In the genomic region with DNA sequence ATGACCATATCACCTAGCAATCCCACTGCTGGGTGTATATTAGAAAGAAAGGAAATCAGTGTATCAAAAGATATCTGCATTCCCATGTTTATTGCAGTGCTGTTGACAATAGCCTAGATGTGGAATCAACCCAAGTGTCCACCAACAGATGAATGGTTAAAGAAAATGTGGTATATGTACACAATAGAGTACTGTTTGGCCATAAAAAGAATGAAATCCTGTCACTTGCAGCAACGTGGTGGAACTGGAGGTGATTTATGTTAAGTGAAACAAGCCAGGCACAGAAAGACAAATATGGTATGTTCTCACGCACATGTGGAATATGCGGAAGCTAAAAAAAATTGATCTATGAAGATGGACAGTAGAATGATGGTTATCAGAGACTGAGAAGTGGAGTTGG, we compare ENCODE assay signal across 19 cellular contexts.
DNase-seq lines count a peak whose midpoint lies in the region; ATAC-seq and TF ChIP-seq lines count a peak whose summit lies in the region.
"Had no signal": no experiment of that assay in that cellular context is flagged by ENCODE, and none has a peak within 500 bp of the region (broad histone marks: within the 10 kb centered on the region; RNA-seq: fewer than 3 reads in every experiment).

No MANE protein-coding gene starts in this region.

- peaks cover 4% of the 10 kb centered on the region for H3K27me3 Mint-ChIP-seq in nephron progenitor cell (ENCODE audit: low read depth, poor library complexity)

- H3K36me3 ChIP-seq in mammary epithelial cell (ENCODE audit: insufficient read depth, low read length) (no peaks in the 10 kb centered on the region), breast epithelium (no peaks in the 10 kb centered on the region), SJCRH30 (no peaks in the 10 kb centered on the region)

- no peak for DNase-seq in mammary epithelial cell
- DNase-seq in breast epithelium (ENCODE audit: low spot score in 2 of 2): no peak
- peak; percentile 15 for DNase-seq in SK-N-DZ (ENCODE audit: low spot score)
- no peak for DNase-seq in nephron progenitor cell
- no peak for DNase-seq in SKM-1 treated with dmso at 0.1 percent for 144 hours (lab: John Stamatoyannopoulos, UW; ENCODE audit: unreplicated experiment)
- no peak for DNase-seq in activated effector memory CD4-positive, alpha-beta T cell treated with Interleukin-2 at 50 U/mL for 16 hours
- DNase-seq in SJCRH30: no peak
- DNase-seq: AML-193; C1 segment of cervical spinal cord; Calu3; CD4-positive, alpha-beta T cell; DMS 273 treated with DMSO at 0.1 percent for 48 hours; DMS79; GOT3; H9 had no signal

- H3K27me3 ChIP-seq in mammary epithelial cell (ENCODE audit: insufficient read depth, low read length) (peaks cover 1% of the 10 kb centered on the region), breast epithelium (no peaks in the 10 kb centered on the region), SJCRH30 (no peaks in the 10 kb centered on the region)

- H3K4me1 ChIP-seq in mammary epithelial cell (ENCODE audit: insufficient read depth, low read length) (no peaks in the 10 kb centered on the region), breast epithelium (no peaks in the 10 kb centered on the region), SJCRH30 (no peaks in the 10 kb centered on the region)

- H3K36me3 Mint-ChIP-seq in nephron progenitor cell (ENCODE audit: low read depth): no peaks in the 10 kb centered on the region
- H3K36me3 Mint-ChIP-seq: IgD-negative memory B cell had no signal

- H3K4me2 ChIP-seq in mammary epithelial cell (ENCODE audit: insufficient read depth, low read depth, low read length): no peak overlapping the region

- ATAC-seq in GM19395 (IDR thresholded peaks at IDR 0.05; ENCODE audit: unreplicated experiment): no peak
- ATAC-seq: GM12878 had no signal

- 67% methylated on average over 3 of the region's 3 CpGs for WGBS in mammary epithelial cell (ENCODE audit: low coverage, missing lambda C conversion rate)

- H3K4me3 ChIP-seq in mammary epithelial cell (replicated peaks in 1 of 3; ENCODE audit: insufficient read depth in 1 of 3, low read depth in 2 of 3, low read length in 3 of 3): no peak overlapping the region
- no peak overlapping the region for H3K4me3 ChIP-seq in breast epithelium
- no peak overlapping the region for H3K4me3 ChIP-seq in SJCRH30
- H3K4me3 ChIP-seq: GM12878 had no signal

- no peak overlapping the region for H3K27ac ChIP-seq in mammary epithelial cell (ENCODE audit: insufficient read depth, low read depth, low read length)
- H3K27ac ChIP-seq in breast epithelium: no peak overlapping the region
- no peak overlapping the region for H3K27ac ChIP-seq in SJCRH30
- H3K27ac ChIP-seq: 22Rv1 had no signal

- H3K27ac Mint-ChIP-seq in nephron progenitor cell: peak overlapping the region; percentile 52
- H3K27ac Mint-ChIP-seq: CD4-positive, alpha-beta T cell; H9; IgD-negative memory B cell had no signal

- dilution Hi-C loops in mammary epithelial cell (cut with HindIII; ENCODE audit: low sequenced_read_pairs): no loop called here

- BruUV-seq in mammary epithelial cell (replicated peaks; lab: Mats Ljungman, UMichigan): no TSS peak

- H2AFZ ChIP-seq in mammary epithelial cell (ENCODE audit: low read depth, low read length): no peak overlapping the region

- H3K4me3 Mint-ChIP-seq in nephron progenitor cell: no peak overlapping the region
- H3K4me3 Mint-ChIP-seq: CD4-positive, alpha-beta T cell; H9; IgD-negative memory B cell had no signal

- H4K20me1 ChIP-seq in mammary epithelial cell (ENCODE audit: insufficient read depth, low read length): no peaks in the 10 kb centered on the region

- TF ChIP-seq CTCF in mammary epithelial cell (conservative IDR thresholded peaks at IDR 0.05 in 1 of 2, IDR thresholded peaks at IDR 0.05 in 1 of 2; ENCODE audit: extremely low read depth in 1 of 2, insufficient read depth in 1 of 2, low read depth in 1 of 2, low read length in 2 of 2): no peak
- no peak for TF ChIP-seq CTCF in breast epithelium (IDR thresholded peaks at IDR 0.05)
- TF ChIP-seq CTCF in nephron progenitor cell (IDR thresholded peaks at IDR 0.05): no peak

- intact Hi-C loops in mammary epithelial cell (cut with micrococcal nuclease): no loop called here
- intact Hi-C loops in breast epithelium (cut with DNase I; ENCODE audit: low total_unique reads): no loop called here

- H3K4me1 Mint-ChIP-seq in nephron progenitor cell: peaks cover 56% of the 10 kb centered on the region

- TF ChIP-seq POLR2A in breast epithelium (IDR thresholded peaks at IDR 0.05): no peak

- H3K9me3 Mint-ChIP-seq in nephron progenitor cell: no peaks in the 10 kb centered on the region
- H3K9me3 Mint-ChIP-seq: CD4-positive, alpha-beta T cell; H9 had no signal

- H3K9me3 ChIP-seq in mammary epithelial cell (replicated peaks; ENCODE audit: insufficient read depth, low read length) (no peaks in the 10 kb centered on the region), breast epithelium (no peaks in the 10 kb centered on the region), SJCRH30 (replicated peaks) (no peaks in the 10 kb centered on the region)

- CTCF ChIA-PET in mammary epithelial cell (lab: Charles Lee; ENCODE audit: low non-redundant PET): no interaction called here

- peak overlapping the region; percentile 5 for H3K9ac ChIP-seq in mammary epithelial cell (ENCODE audit: insufficient read depth, low read length)

- no peaks in the 10 kb centered on the region for H3K79me2 ChIP-seq in mammary epithelial cell (ENCODE audit: insufficient read depth, low read length)

- in situ Hi-C loops in mammary epithelial cell (cut with MboI; ENCODE audit: low sequenced_read_pairs in 2 of 2): no loop called here
